1 cellular context compared by ENCODE assay signal in genomic region chr11:122863154-122863553, GRCh38. TPM values are rescaled to one million over a fixed set of nuclear protein-coding genes. Genes with fewer than 3 reads are reported as not detected.
"Had no signal": no experiment of that assay in that cellular context is flagged by ENCODE, and none has a peak within 500 bp of the region (broad histone marks: within the 10 kb centered on the region; RNA-seq: fewer than 3 reads in every experiment).

No MANE protein-coding gene starts in this region.

RNA-seq across cellular contexts. Expression of gene CRTAM, which starts 24.9 kb away (rescaled TPM):
- total RNA-seq: NCI-H460 had no signal
